ENCODE assay signal across 17 cellular contexts in genomic region chr6:32659856-32660595, GRCh38. TPM values are rescaled to one million over a fixed set of nuclear protein-coding genes. Genes with fewer than 3 reads are reported as not detected.
DNase-seq lines count a peak whose midpoint lies in the region; ATAC-seq, FAIRE-seq and TF ChIP-seq lines count a peak whose summit lies in the region.
"Had no signal": no experiment of that assay in that cellular context is flagged by ENCODE, and none has a peak within 500 bp of the region (broad histone marks: within the 10 kb centered on the region; RNA-seq: fewer than 3 reads in every experiment).

No MANE protein-coding gene starts in this region.

- H3K27me3 Mint-ChIP-seq in activated naive CD8-positive, alpha-beta T cell treated with anti-CD3 and anti-CD28 coated beads, Interleukin-2, amount 10 ng/mL, durations not matched to agents 7 days and 5 days: peaks cover 5% of the 10 kb centered on the region
- H3K27me3 Mint-ChIP-seq in activated naive CD8-positive, alpha-beta T cell treated with anti-CD3 and anti-CD28 coated beads for 36 hours: peaks cover 4% of the 10 kb centered on the region

- DNase-seq in activated naive CD8-positive, alpha-beta T cell treated with anti-CD3 and anti-CD28 coated beads, Interleukin-2, amount 10 ng/mL, durations not matched to agents 7 days and 5 days: no peak
- DNase-seq in activated naive CD8-positive, alpha-beta T cell treated with anti-CD3 and anti-CD28 coated beads for 36 hours: no peak
- DNase-seq in NAMALWA (ENCODE audit: low spot score) (peak; percentile 80), pancreas (no peak)
- DNase-seq in stimulated activated effector memory CD8-positive, alpha-beta T cell treated with anti-CD3 and anti-CD28 coated beads, Interleukin-12 subunit alpha, Interleukin-12 subunit beta, amount 100 ng/mL, for 72 hours (ENCODE audit: low spot score in 2 of 2): no peak
- DNase-seq in stimulated activated naive CD4-positive, alpha-beta T cell (lab: John Stamatoyannopoulos, UW): no peak
- DNase-seq: caudate nucleus, Kasumi-1, NCI-H1930, NCI-H748 treated with DMSO at 0.1 percent for 48 hours, transverse colon had no signal

- no peak overlapping the region for H3K27ac ChIP-seq in pancreas
- H3K27ac ChIP-seq: transverse colon had no signal

- peaks cover 17% of the 10 kb centered on the region for H3K36me3 Mint-ChIP-seq in activated naive CD8-positive, alpha-beta T cell treated with anti-CD3 and anti-CD28 coated beads, Interleukin-2, amount 10 ng/mL, durations not matched to agents 7 days and 5 days
- H3K36me3 Mint-ChIP-seq in activated naive CD8-positive, alpha-beta T cell treated with anti-CD3 and anti-CD28 coated beads for 36 hours: peaks cover 29% of the 10 kb centered on the region
- H3K36me3 Mint-ChIP-seq in stimulated activated effector memory CD8-positive, alpha-beta T cell treated with anti-CD3 and anti-CD28 coated beads, Interleukin-12 subunit alpha, Interleukin-12 subunit beta, amount 100 ng/mL, for 72 hours: peaks cover 53% of the 10 kb centered on the region

- no peak for FAIRE-seq in pancreas (lab: Jason Lieb, UNC)
- FAIRE-seq: keratinocyte had no signal

- POLR2A ChIA-PET in activated naive CD8-positive, alpha-beta T cell treated with anti-CD3 and anti-CD28 coated beads, Interleukin-2, amount 10 ng/mL, durations not matched to agents 7 days and 5 days (lab: Charles Lee): no interaction called here

- no peaks in the 10 kb centered on the region for H3K27me3 ChIP-seq in pancreas
- H3K27me3 ChIP-seq: transverse colon had no signal

- H3K9me3 Mint-ChIP-seq in activated naive CD8-positive, alpha-beta T cell treated with anti-CD3 and anti-CD28 coated beads, Interleukin-2, amount 10 ng/mL, durations not matched to agents 7 days and 5 days: peaks cover 5% of the 10 kb centered on the region
- H3K9me3 Mint-ChIP-seq in activated naive CD8-positive, alpha-beta T cell treated with anti-CD3 and anti-CD28 coated beads for 36 hours: peaks cover 10% of the 10 kb centered on the region
- H3K9me3 Mint-ChIP-seq in stimulated activated effector memory CD8-positive, alpha-beta T cell treated with anti-CD3 and anti-CD28 coated beads, Interleukin-12 subunit alpha, Interleukin-12 subunit beta, amount 100 ng/mL, for 72 hours: peaks cover 3% of the 10 kb centered on the region
- H3K9me3 Mint-ChIP-seq: activated naive CD4-positive, alpha-beta T cell treated with anti-CD3 and anti-CD28 coated beads, Interleukin-2, amount 50 U/mL, for 24 hours had no signal

- 54 to 64% methylated on average over 4 of the region's 4 CpGs for WGBS in pancreas, 2 donors

- no peaks in the 10 kb centered on the region for H3K4me1 ChIP-seq in pancreas
- H3K4me1 ChIP-seq: transverse colon had no signal

- ATAC-seq in activated naive CD8-positive, alpha-beta T cell treated with anti-CD3 and anti-CD28 coated beads, Interleukin-2, amount 10 ng/mL, durations not matched to agents 7 days and 5 days (ENCODE audit: low read depth): no peak
- peak; percentile 54 for ATAC-seq in HG02763 (IDR thresholded peaks at IDR 0.05; ENCODE audit: unreplicated experiment)
- no peak for ATAC-seq in stimulated activated effector memory CD8-positive, alpha-beta T cell treated with anti-CD3 and anti-CD28 coated beads, Interleukin-12 subunit alpha, Interleukin-12 subunit beta, amount 100 ng/mL, for 72 hours
- no peak for ATAC-seq in pancreas
- no peak for ATAC-seq in GM21526 (IDR thresholded peaks at IDR 0.05; ENCODE audit: low FRiP score, unreplicated experiment)

- TF ChIP-seq CTCF in pancreas (IDR thresholded peaks at IDR 0.05): no peak

- no peaks in the 10 kb centered on the region for H3K9me3 ChIP-seq in pancreas
- H3K9me3 ChIP-seq: transverse colon had no signal

- H3K4me1 Mint-ChIP-seq in activated naive CD8-positive, alpha-beta T cell treated with anti-CD3 and anti-CD28 coated beads, Interleukin-2, amount 10 ng/mL, durations not matched to agents 7 days and 5 days: peaks cover 16% of the 10 kb centered on the region
- peaks cover 17% of the 10 kb centered on the region for H3K4me1 Mint-ChIP-seq in activated naive CD8-positive, alpha-beta T cell treated with anti-CD3 and anti-CD28 coated beads for 36 hours
- peaks cover 16% of the 10 kb centered on the region for H3K4me1 Mint-ChIP-seq in stimulated activated effector memory CD8-positive, alpha-beta T cell treated with anti-CD3 and anti-CD28 coated beads, Interleukin-12 subunit alpha, Interleukin-12 subunit beta, amount 100 ng/mL, for 72 hours

- intact Hi-C loops in pancreas (cut with DNase I): loop anchor here in 1 of 3 donors (10.0 kb wide), 1 partner anchor 105 kb away; the partner anchor contains the start of gene HLA-DQB2

- no peaks in the 10 kb centered on the region for H3K36me3 ChIP-seq in pancreas
- H3K36me3 ChIP-seq: transverse colon had no signal

- peak overlapping the region; percentile 36 for H3K27ac Mint-ChIP-seq in activated naive CD8-positive, alpha-beta T cell treated with anti-CD3 and anti-CD28 coated beads, Interleukin-2, amount 10 ng/mL, durations not matched to agents 7 days and 5 days
- H3K27ac Mint-ChIP-seq in activated naive CD8-positive, alpha-beta T cell treated with anti-CD3 and anti-CD28 coated beads for 36 hours: no peak overlapping the region
- H3K27ac Mint-ChIP-seq in stimulated activated effector memory CD8-positive, alpha-beta T cell treated with anti-CD3 and anti-CD28 coated beads, Interleukin-12 subunit alpha, Interleukin-12 subunit beta, amount 100 ng/mL, for 72 hours: peak overlapping the region; percentile 30
- H3K27ac Mint-ChIP-seq: activated naive CD4-positive, alpha-beta T cell treated with anti-CD3 and anti-CD28 coated beads, Interleukin-2, amount 50 U/mL, for 24 hours; progenitor cell of endocrine pancreas had no signal

- no peak overlapping the region for H3K4me3 ChIP-seq in pancreas
- H3K4me3 ChIP-seq: transverse colon had no signal

- H3K4me3 Mint-ChIP-seq in activated naive CD8-positive, alpha-beta T cell treated with anti-CD3 and anti-CD28 coated beads, Interleukin-2, amount 10 ng/mL, durations not matched to agents 7 days and 5 days: no peak overlapping the region
- H3K4me3 Mint-ChIP-seq in activated naive CD8-positive, alpha-beta T cell treated with anti-CD3 and anti-CD28 coated beads for 36 hours: no peak overlapping the region
- H3K4me3 Mint-ChIP-seq in stimulated activated effector memory CD8-positive, alpha-beta T cell treated with anti-CD3 and anti-CD28 coated beads, Interleukin-12 subunit alpha, Interleukin-12 subunit beta, amount 100 ng/mL, for 72 hours: no peak overlapping the region
- H3K4me3 Mint-ChIP-seq: activated naive CD4-positive, alpha-beta T cell treated with anti-CD3 and anti-CD28 coated beads, Interleukin-2, amount 50 U/mL, for 24 hours had no signal

RNA-seq across cellular contexts. Expression of gene HLA-DQB1, which starts 6.4 kb away (rescaled TPM):
- total RNA-seq in activated naive CD8-positive, alpha-beta T cell treated with anti-CD3 and anti-CD28 coated beads, Interleukin-2, amount 10 ng/mL, durations not matched to agents 7 days and 5 days: 10 to 100 TPM; 16.5 to 19.0 TPM
- total RNA-seq in activated naive CD8-positive, alpha-beta T cell treated with anti-CD3 and anti-CD28 coated beads for 36 hours: 10 to 100 TPM; 13.9 to 17.5 TPM
- total RNA-seq in pancreas: 10 to 100 TPM in 1 of 6 donors, 1 to 10 TPM in 4, under 1 TPM in 1; 0.63 to 17.6 (median 3.3) TPM
- polyA plus RNA-seq in pancreas: 10 to 100 TPM; 22.8 to 24.7 TPM

RNA-seq across cellular contexts. Expression of gene HLA-DQA1, which starts 22.8 kb away (rescaled TPM):
- total RNA-seq in activated naive CD8-positive, alpha-beta T cell treated with anti-CD3 and anti-CD28 coated beads, Interleukin-2, amount 10 ng/mL, durations not matched to agents 7 days and 5 days: 1 to 10 TPM; 3.9 to 4.6 TPM
- 1 to 10 TPM; 4.4 to 5.3 TPM for total RNA-seq in activated naive CD8-positive, alpha-beta T cell treated with anti-CD3 and anti-CD28 coated beads for 36 hours
- total RNA-seq in pancreas: 10 to 100 TPM in 2 of 6 donors, 1 to 10 TPM in 4; 1.1 to 66.1 (median 5.0) TPM
- polyA plus RNA-seq in pancreas: 1 to 10 TPM; 1.2 to 4.5 TPM
- total RNA-seq: glomerular endothelial cell, progenitor cell of endocrine pancreas had no signal
- polyA plus RNA-seq: keratinocyte had no signal
